Comparison of ENCODE assay signal across 9 cellular contexts in genomic region chr4:70505152-70505748, GRCh38. TPM values are rescaled to one million over a fixed set of nuclear protein-coding genes. Genes with fewer than 3 reads are reported as not detected.
A peak's percentile ranks its signal among the peaks of the same experiment; 100 is the strongest.
DNase-seq lines count a peak whose midpoint lies in the region; ATAC-seq and TF ChIP-seq lines count a peak whose summit lies in the region.
"Had no signal": no experiment of that assay in that cellular context is flagged by ENCODE, and none has a peak within 500 bp of the region (broad histone marks: within the 10 kb centered on the region; RNA-seq: fewer than 3 reads in every experiment).

No MANE protein-coding gene starts in this region.

- H3K9me3 ChIP-seq in DOHH2 (ENCODE audit: control insufficient read depth, insufficient read depth, low read length) (no peaks in the 10 kb centered on the region), cardiac muscle cell (ENCODE audit: low read depth) (no peaks in the 10 kb centered on the region)

- H3K9me3 Mint-ChIP-seq in activated naive CD4-positive, alpha-beta T cell treated with anti-CD3 and anti-CD28 coated beads, Interleukin-2, amount 10 ng/mL, durations not matched to agents 7 days and 5 days = no peaks in the 10 kb centered on the region

- peaks cover 3% of the 10 kb centered on the region for H3K27me3 Mint-ChIP-seq in activated naive CD4-positive, alpha-beta T cell treated with anti-CD3 and anti-CD28 coated beads, Interleukin-2, amount 10 ng/mL, durations not matched to agents 7 days and 5 days

- no peak overlapping the region for H3K27ac ChIP-seq in DOHH2 (ENCODE audit: low read depth, low read length)
- no peak overlapping the region for H3K27ac ChIP-seq in RWPE1
- no peak overlapping the region for H3K27ac ChIP-seq in cardiac muscle cell

- H3K4me1 Mint-ChIP-seq in activated naive CD4-positive, alpha-beta T cell treated with anti-CD3 and anti-CD28 coated beads, Interleukin-2, amount 10 ng/mL, durations not matched to agents 7 days and 5 days = no peaks in the 10 kb centered on the region

- H3K36me3 Mint-ChIP-seq in activated naive CD4-positive, alpha-beta T cell treated with anti-CD3 and anti-CD28 coated beads, Interleukin-2, amount 10 ng/mL, durations not matched to agents 7 days and 5 days = no peaks in the 10 kb centered on the region

- peak; percentile 98 for ATAC-seq in GM19463 (IDR thresholded peaks at IDR 0.05; ENCODE audit: unreplicated experiment)
- ATAC-seq in HG03520 (IDR thresholded peaks at IDR 0.05; ENCODE audit: unreplicated experiment) = peak; percentile 96

- H3K27me3 ChIP-seq in DOHH2 (ENCODE audit: control insufficient read depth, low read length) = no peaks in the 10 kb centered on the region
- no peaks in the 10 kb centered on the region for H3K27me3 ChIP-seq in cardiac muscle cell

- H3K4me3 Mint-ChIP-seq in activated naive CD4-positive, alpha-beta T cell treated with anti-CD3 and anti-CD28 coated beads, Interleukin-2, amount 10 ng/mL, durations not matched to agents 7 days and 5 days = no peak overlapping the region

- TF ChIP-seq CTCF in DOHH2 (IDR thresholded peaks at IDR 0.05; ENCODE audit: low read depth, low read length, poor library complexity, severe bottlenecking) (peak; percentile 92), RWPE1 (conservative IDR thresholded peaks at IDR 0.05; ENCODE audit: low read depth) (peak; percentile 92), cardiac muscle cell (IDR thresholded peaks at IDR 0.05; ENCODE audit: low read depth, low read length) (peak; percentile 98)

- DNase-seq in RWPE1 (ENCODE audit: low spot score) (peak; percentile 48), cardiac muscle cell (ENCODE audit: low read depth in 1 of 2, low spot score in 1 of 2) (peak; percentile 63 to 69), renal cortical epithelial cell (ENCODE audit: low read depth) (peak; percentile 34), GDM1 (lab: John Stamatoyannopoulos, UW) (no peak)
- peak; percentile 63 for DNase-seq in activated naive CD4-positive, alpha-beta T cell treated with anti-CD3 and anti-CD28 coated beads, Interleukin-2, amount 10 ng/mL, durations not matched to agents 7 days and 5 days

- CTCF ChIA-PET in RWPE1 (lab: Yijun Ruan, JAX) = interaction anchor here (0.6 to 1.5 kb wide), 6 partner anchors 17 to 1780 kb away, joined by 3 to 6 read pairs (median 4); no protein-coding TSS in a partner anchor
- CTCF ChIA-PET in activated naive CD4-positive, alpha-beta T cell treated with anti-CD3 and anti-CD28 coated beads, Interleukin-2, amount 10 ng/mL, durations not matched to agents 7 days and 5 days (lab: Charles Lee) = no interaction called here

- H3K4me3 ChIP-seq in DOHH2 (ENCODE audit: low read length) (no peak overlapping the region), cardiac muscle cell (no peak overlapping the region)

- H3K4me1 ChIP-seq in DOHH2 (ENCODE audit: control insufficient read depth, low read length) (peaks cover 12% of the 10 kb centered on the region), cardiac muscle cell (ENCODE audit: low read depth) (no peaks in the 10 kb centered on the region)

- no peaks in the 10 kb centered on the region for H4K20me1 ChIP-seq in DOHH2 (ENCODE audit: control insufficient read depth, insufficient read depth, low read depth, low read length)

- H3K4me2 ChIP-seq in DOHH2 (ENCODE audit: low read length) = no peak overlapping the region

- H3K79me2 ChIP-seq in DOHH2 (ENCODE audit: control insufficient read depth, low read length) = no peaks in the 10 kb centered on the region

- POLR2A ChIA-PET in RWPE1 (lab: Yijun Ruan, JAX; ENCODE audit: low non-redundant PET) = no interaction called here

- no peak overlapping the region for H3K27ac Mint-ChIP-seq in activated naive CD4-positive, alpha-beta T cell treated with anti-CD3 and anti-CD28 coated beads, Interleukin-2, amount 10 ng/mL, durations not matched to agents 7 days and 5 days

- no peaks in the 10 kb centered on the region for H3F3A ChIP-seq in DOHH2 (ENCODE audit: control insufficient read depth, insufficient read depth)

- H3K9me2 ChIP-seq in DOHH2 (replicated peaks; ENCODE audit: control insufficient read depth, low read length) = no peaks in the 10 kb centered on the region

- no peaks in the 10 kb centered on the region for H3K36me3 ChIP-seq in DOHH2 (ENCODE audit: control insufficient read depth, low read length)
- no peaks in the 10 kb centered on the region for H3K36me3 ChIP-seq in cardiac muscle cell

RNA-seq across cellular contexts. Expression of gene AMTN, which starts 13.1 kb away (rescaled TPM):
- total RNA-seq in cardiac muscle cell (not detected in 2 replicates), renal cortical epithelial cell (not detected in 2 replicates)
- polyA plus RNA-seq in cardiac muscle cell = 0.53 TPM in 1 of 2 replicates, not detected in the other
- total RNA-seq: glomerular endothelial cell had no signal

RNA-seq across cellular contexts. Expression of gene MUC7, which starts 33.3 kb away (rescaled TPM):
- total RNA-seq in cardiac muscle cell = not detected in 2 replicates
- not detected in 2 replicates for polyA plus RNA-seq in cardiac muscle cell
- not detected in 2 replicates for total RNA-seq in renal cortical epithelial cell
- total RNA-seq: glomerular endothelial cell had no signal
